ENCODE assay signal across 8 cellular contexts in genomic region chr12:63151898-63152700, GRCh38. TPM values are rescaled to one million over a fixed set of nuclear protein-coding genes. Genes with fewer than 3 reads are reported as not detected.
DNase-seq lines count a peak whose midpoint lies in the region; ATAC-seq, FAIRE-seq and TF ChIP-seq lines count a peak whose summit lies in the region.

No MANE protein-coding gene starts in this region.

- peak; percentile 71 for TF ChIP-seq CTCF in MCF 10A (IDR thresholded peaks at IDR 0.05; ENCODE audit: unreplicated experiment)

- no peak for FAIRE-seq in small intestine (lab: Jason Lieb, UNC)

- CTCF ChIA-PET in MCF 10A (lab: Yijun Ruan, JAX) = interaction anchor here (0.6 to 3.1 kb wide), 47 partner anchors 9 to 1914 kb away, joined by 3 to 25 read pairs (median 4); no protein-coding TSS in a partner anchor

- BruUV-seq in MCF 10A (replicated peaks; lab: Mats Ljungman, UMichigan) = no TSS peak

- peaks cover 98% of the 10 kb centered on the region for H3K27me3 Mint-ChIP-seq in MCF 10A (ENCODE audit: insufficient read depth, unreplicated experiment)

- DNase-seq in COLO668 (lab: John Stamatoyannopoulos, UW; ENCODE audit: unreplicated experiment) (peak; percentile 76), NCI-H69 (lab: John Stamatoyannopoulos, UW) (peak; percentile 90), MCF 10A (ENCODE audit: unreplicated experiment) (peak; percentile 51), small intestine (peak; percentile 33)

- H3K9me3 ChIP-seq in iPS-18c (ENCODE audit: control insufficient read depth, insufficient read depth, low read length) (peaks cover 3% of the 10 kb centered on the region), small intestine (ENCODE audit: control insufficient read depth, low read depth) (no peaks in the 10 kb centered on the region)

- no peaks in the 10 kb centered on the region for H3K36me3 Mint-ChIP-seq in MCF 10A (ENCODE audit: insufficient read depth, unreplicated experiment)

- H3K27ac Mint-ChIP-seq in MCF 10A (ENCODE audit: low read depth, unreplicated experiment) = no peak overlapping the region

- POLR2A ChIA-PET in MCF 10A (lab: Yijun Ruan, JAX) = interaction anchor here (0.5 to 1.7 kb wide), 6 partner anchors 13 to 643 kb away, joined by 3 to 10 read pairs (median 3); no protein-coding TSS in a partner anchor

- H3K27me3 ChIP-seq in small intestine (ENCODE audit: control insufficient read depth in 2 of 2, insufficient read depth in 2 of 2, low read length in 2 of 2) = peaks cover 8 to 23% of the 10 kb centered on the region in 2 donors

- peak overlapping the region; percentile 6 for H3K4me3 Mint-ChIP-seq in MCF 10A (ENCODE audit: unreplicated experiment)

- 7 to 10% (median 9%) methylated on average over 24 of the region's 24 CpGs for WGBS in small intestine, 3 donors

- no peaks in the 10 kb centered on the region for H3K4me1 ChIP-seq in small intestine (ENCODE audit: control insufficient read depth in 2 of 2, insufficient read depth in 1 of 2, low read depth in 1 of 2, low read length in 1 of 2)

- H3K9me3 Mint-ChIP-seq in MCF 10A (ENCODE audit: unreplicated experiment) = no peaks in the 10 kb centered on the region

- no peak overlapping the region for H3K27ac ChIP-seq in small intestine (ENCODE audit: low read depth in 1 of 2, low read length in 1 of 2)

- H3K4me3 ChIP-seq in iPS-18c (ENCODE audit: insufficient read depth, low read depth, low read length) = peak overlapping the region; percentile 57; the same call in 1 of the 2 replicates
- no peak overlapping the region for H3K4me3 ChIP-seq in small intestine (ENCODE audit: low read depth in 1 of 2, low read length in 2 of 2)

- ATAC-seq in GM18907 (IDR thresholded peaks at IDR 0.05; ENCODE audit: unreplicated experiment) (peak; percentile 87), HG03432 (IDR thresholded peaks at IDR 0.05; ENCODE audit: unreplicated experiment) (peak; percentile 79), GM19023 (IDR thresholded peaks at IDR 0.05; ENCODE audit: unreplicated experiment) (no peak)

- no peaks in the 10 kb centered on the region for H3K36me3 ChIP-seq in small intestine (ENCODE audit: control insufficient read depth in 2 of 2, insufficient read depth in 2 of 2, low read length in 2 of 2)

- peaks cover 12% of the 10 kb centered on the region for H3K4me1 Mint-ChIP-seq in MCF 10A (ENCODE audit: insufficient read depth, unreplicated experiment)

- intact Hi-C loops in MCF 10A (cut with micrococcal nuclease) = loop anchor here (1.0 to 5.0 kb wide), 2 partner anchors 124 to 300 kb away; no protein-coding TSS in a partner anchor

RNA-seq across cellular contexts. Expression of gene AVPR1A, which starts 1.1 kb away (rescaled TPM):
- total RNA-seq in MCF 10A (2022) = not detected in 2 replicates
- 1 to 10 TPM in 1 of 3 donors, not detected in 2; 1.1 TPM for polyA plus RNA-seq in small intestine

Comparison
In these comparisons a context has a peak if more than half of its experiments do, and no peak if none do; other contexts are left out.
1. DNase-seq: peak in every context shown above with its lines; median percentile 90 in NCI-H69; 76 in COLO668; 51 in MCF 10A; 33 in small intestine.